1 cellular context compared by ENCODE assay signal in the genomic region with DNA sequence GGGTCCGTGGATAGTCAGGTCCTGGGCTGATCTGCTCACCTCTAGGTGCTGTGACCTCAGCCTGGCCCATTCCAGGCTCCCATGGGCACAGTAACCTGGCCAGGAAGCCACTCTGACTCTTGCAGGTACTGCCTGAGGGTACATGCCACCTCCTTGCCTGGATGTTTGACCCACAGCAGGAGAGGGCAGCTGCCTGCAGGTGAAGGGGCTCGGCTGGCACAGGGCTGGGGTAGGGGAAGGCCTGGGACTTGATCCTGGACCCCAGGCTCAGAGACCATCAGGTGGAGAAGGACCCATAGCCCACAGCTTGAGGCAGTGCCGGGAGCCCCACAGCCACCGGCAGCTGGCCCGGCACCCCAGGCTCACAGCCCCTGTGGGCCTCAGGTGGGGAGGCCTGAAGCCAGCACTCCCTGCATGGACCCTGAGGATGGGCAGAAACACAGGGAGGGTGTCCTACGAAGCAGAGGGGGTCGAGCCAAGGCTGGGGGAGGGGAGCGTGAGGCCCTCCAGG.
TF ChIP-seq lines count a peak whose summit lies in the region.

No MANE protein-coding gene starts in this region.

TF ChIP-seq in HepG2, 621 proteins besides CTCF, POLR2A, EP300 and RAD21:
- TF ChIP-seq ZBTB2 (CRISPR knock-in tag; IDR thresholded peaks at IDR 0.05; ENCODE audit: low read depth): no peak
- TF ChIP-seq HNF4G (IDR thresholded peaks at IDR 0.05; ENCODE audit: borderline replicate concordance, low read depth, low read length): no peak
- TF ChIP-seq HNF4G (CRISPR knock-in tag; IDR thresholded peaks at IDR 0.05; ENCODE audit: borderline replicate concordance, low read depth): no peak
- 0 out of 2 replicates have a peak, but pooled peaks have one; percentile 34 for TF ChIP-seq KDM2A (CRISPR knock-in tag; IDR thresholded peaks at IDR 0.05; ENCODE audit: borderline replicate concordance, low read depth)
- no peak for TF ChIP-seq NR2F6 (IDR thresholded peaks at IDR 0.05)
- no peak for TF ChIP-seq NR2F6 (CRISPR knock-in tag; IDR thresholded peaks at IDR 0.05)
- no peak for TF ChIP-seq STAT5B (CRISPR knock-in tag; IDR thresholded peaks at IDR 0.05)
- TF ChIP-seq ZNF766 (CRISPR knock-in tag; IDR thresholded peaks at IDR 0.05; ENCODE audit: borderline replicate concordance): no peak
- TF ChIP-seq AGO2 (optimal IDR thresholded peaks at IDR 0.05; ENCODE audit: low read depth, low read length): peak; percentile 29
- TF ChIP-seq, protein P1, sequence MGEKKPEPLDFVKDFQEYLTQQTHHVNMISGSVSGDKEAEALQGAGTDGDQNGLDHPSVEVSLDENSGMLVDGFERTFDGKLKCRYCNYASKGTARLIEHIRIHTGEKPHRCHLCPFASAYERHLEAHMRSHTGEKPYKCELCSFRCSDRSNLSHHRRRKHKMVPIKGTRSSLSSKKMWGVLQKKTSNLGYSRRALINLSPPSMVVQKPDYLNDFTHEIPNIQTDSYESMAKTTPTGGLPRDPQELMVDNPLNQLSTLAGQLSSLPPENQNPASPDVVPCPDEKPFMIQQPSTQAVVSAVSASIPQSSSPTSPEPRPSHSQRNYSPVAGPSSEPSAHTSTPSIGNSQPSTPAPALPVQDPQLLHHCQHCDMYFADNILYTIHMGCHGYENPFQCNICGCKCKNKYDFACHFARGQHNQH (CRISPR knock-in tag; IDR thresholded peaks at IDR 0.05): 0 out of 2 replicates have a peak, but pooled peaks have one; percentile 8
- TF ChIP-seq ZNF687 (CRISPR knock-in tag; IDR thresholded peaks at IDR 0.05): 0 out of 2 replicates have a peak, but pooled peaks have one; percentile 26
- TF ChIP-seq NKX3-1 (CRISPR knock-in tag; IDR thresholded peaks at IDR 0.05): no peak
- no peak for TF ChIP-seq E2F5 (CRISPR knock-in tag; conservative IDR thresholded peaks at IDR 0.05)
- no peak for TF ChIP-seq ELF1 (CRISPR knock-in tag; IDR thresholded peaks at IDR 0.05)
- TF ChIP-seq ZNF350 (CRISPR knock-in tag; IDR thresholded peaks at IDR 0.05; ENCODE audit: borderline replicate concordance, low read depth): no peak
